In genomic region chr6:10383312-10384063, GRCh38 we compare ENCODE assay signal across 10 cellular contexts. TPM values are rescaled to one million over a fixed set of nuclear protein-coding genes. Genes with fewer than 3 reads are reported as not detected.
DNase-seq lines count a peak whose midpoint lies in the region; ATAC-seq and TF ChIP-seq lines count a peak whose summit lies in the region.
"Had no signal": no experiment of that assay in that cellular context is flagged by ENCODE, and none has a peak within 500 bp of the region (broad histone marks: within the 10 kb centered on the region; RNA-seq: fewer than 3 reads in every experiment).

No MANE protein-coding gene starts in this region.

- H3K4me1 ChIP-seq in skeletal muscle satellite cell (ENCODE audit: control insufficient read depth, insufficient read depth, low read length) = no peaks in the 10 kb centered on the region

- H3K36me3 ChIP-seq in skeletal muscle satellite cell (ENCODE audit: insufficient read depth, low read length) = no peaks in the 10 kb centered on the region

- no peaks in the 10 kb centered on the region for H3K9me3 ChIP-seq in skeletal muscle satellite cell (replicated peaks; ENCODE audit: low read length)

- H3K27me3 ChIP-seq in skeletal muscle satellite cell (ENCODE audit: control insufficient read depth, insufficient read depth, low read length) = peaks cover 81% of the 10 kb centered on the region

- no peak for TF ChIP-seq CTCF in foreskin fibroblast (IDR thresholded peaks at IDR 0.05; ENCODE audit: low read depth, low read length)
- no peak for TF ChIP-seq CTCF in omental fat pad (IDR thresholded peaks at IDR 0.05)

- ATAC-seq in omental fat pad (ENCODE audit: low FRiP score) (no peak), HG03439 (IDR thresholded peaks at IDR 0.05; ENCODE audit: unreplicated experiment) (no peak)
- ATAC-seq: activated naive CD4-positive, alpha-beta T cell treated with anti-CD3 and anti-CD28 coated beads, Interleukin-2, amount 50 U/mL, for 72 hours had no signal

- H3K9ac ChIP-seq in skeletal muscle satellite cell (ENCODE audit: low read depth, low read length) = no peak overlapping the region

- H3K4me2 ChIP-seq in skeletal muscle satellite cell (ENCODE audit: low read length) = peak overlapping the region; percentile 44

- DNase-seq in NCI-H1436 (lab: John Stamatoyannopoulos, UW) = peak; percentile 56
- no peak for DNase-seq in NCI-H1436 treated with DMSO at 0.1 percent for 48 hours (lab: John Stamatoyannopoulos, UW)
- DNase-seq in OCI-M1 (lab: John Stamatoyannopoulos, UW) = peak; percentile 42
- peak; percentile 32 to 79 for DNase-seq in foreskin fibroblast
- DNase-seq in omental fat pad (ENCODE audit: low spot score) = no peak
- DNase-seq in activated naive CD4-positive, alpha-beta T cell (lab: John Stamatoyannopoulos, UW) = no peak
- DNase-seq: immature natural killer cell had no signal

- peak overlapping the region; percentile 42 to 54 for H3K4me3 ChIP-seq in foreskin fibroblast (ENCODE audit: low read depth in 1 of 2, low read length in 2 of 2)
- no peak overlapping the region for H3K4me3 ChIP-seq in skeletal muscle satellite cell (ENCODE audit: low read length)

RNA-seq across cellular contexts. Expression of gene TFAP2A, which starts 31.4 kb away (rescaled TPM):
- 0.25 TPM in 1 of 2 replicates, not detected in the other for total RNA-seq in skeletal muscle satellite cell (2012; rRNA removed)
- total RNA-seq in omental fat pad = not detected

Comparison
In these comparisons a context has a peak if more than half of its experiments do, and no peak if none do; other contexts are left out.
1. DNase-seq: peak in NCI-H1436 (single experiment), OCI-M1 (single experiment) and foreskin fibroblast (2 of 2); none in NCI-H1436 treated with DMSO at 0.1 percent for 48 hours (single experiment), omental fat pad (single experiment) and activated naive CD4-positive, alpha-beta T cell (0 of 4).